In the genomic region with DNA sequence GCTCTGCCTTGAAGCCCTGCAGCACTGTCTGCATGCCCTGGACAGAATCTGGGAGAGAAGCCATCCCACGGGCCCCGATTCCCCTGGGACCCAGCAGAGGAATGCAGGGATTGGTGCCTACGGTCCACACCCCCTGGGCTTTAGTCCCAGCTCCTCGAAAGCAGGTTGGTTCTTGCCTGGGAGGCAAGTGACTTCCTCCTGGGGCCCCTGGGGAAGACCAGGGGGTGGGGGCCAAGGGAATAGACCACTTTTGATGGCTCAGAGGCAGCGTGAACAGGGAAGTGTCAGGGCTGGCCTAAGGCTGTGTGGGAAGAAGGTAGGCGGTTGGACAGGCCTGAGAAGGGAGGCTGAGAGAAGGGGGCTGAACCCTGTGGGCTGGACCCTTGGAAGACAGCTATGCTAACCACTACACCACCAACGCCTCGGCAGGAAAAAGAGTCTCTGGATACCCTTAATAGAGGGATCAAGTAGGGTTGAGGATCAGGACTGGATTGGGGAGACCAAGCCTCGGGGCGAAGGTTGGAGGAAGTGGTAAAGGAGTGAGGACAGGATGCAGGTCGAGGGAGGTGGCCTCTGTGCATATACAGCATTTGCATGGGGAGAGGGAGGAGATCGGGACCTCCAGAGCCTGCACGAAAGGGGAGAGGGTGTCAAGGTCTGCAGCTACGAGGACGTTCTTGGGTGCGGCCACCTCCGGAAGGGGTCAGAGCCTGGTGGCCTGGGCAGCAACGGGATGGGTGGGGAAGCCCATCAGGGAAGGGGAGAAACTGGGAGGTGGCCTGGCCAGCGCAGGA, we compare ENCODE assay signal across 8 cellular contexts. TPM values are rescaled to one million over a fixed set of nuclear protein-coding genes. Genes with fewer than 3 reads are reported as not detected.
DNase-seq lines count a peak whose midpoint lies in the region; TF ChIP-seq lines count a peak whose summit lies in the region.

No MANE protein-coding gene starts in this region.

- H3K4me3 ChIP-seq in HFF-Myc (replicated peaks; ENCODE audit: low read depth, low read length), result peak overlapping the region; percentile 63

- peak overlapping the region; percentile 99 for H3K4me3 Mint-ChIP-seq in endothelial cell (ENCODE audit: unreplicated experiment)

- peaks cover 21% of the 10 kb centered on the region for H3K36me3 Mint-ChIP-seq in endothelial cell (ENCODE audit: low read depth, unreplicated experiment)

- DNase-seq in DMS53 (lab: John Stamatoyannopoulos, UW) (peak; percentile 42), DMS53 treated with DMSO at 0.1 percent for 48 hours (lab: John Stamatoyannopoulos, UW; ENCODE audit: unreplicated experiment) (no peak), HFF-Myc (ENCODE audit: extremely low read depth, low read depth) (no peak), SK-N-DZ (ENCODE audit: low spot score) (peak; percentile 12), endothelial cell (ENCODE audit: low spot score) (no peak), myocyte (ENCODE audit: low read depth) (peak; percentile 75), HT-29 (ENCODE audit: low spot score) (no peak), G401 (ENCODE audit: low spot score) (no peak)

- TF ChIP-seq CTCF in HFF-Myc (IDR thresholded peaks at IDR 0.05; ENCODE audit: low read depth, low read length, missing control alignments) (no peak), endothelial cell (IDR thresholded peaks at IDR 0.05; ENCODE audit: unreplicated experiment) (no peak)

- in situ Hi-C loops in G401 (cut with HindIII; ENCODE audit: low sequenced_read_pairs), result no loop called here

- H3K27me3 Mint-ChIP-seq in endothelial cell (ENCODE audit: unreplicated experiment), result peaks cover 22% of the 10 kb centered on the region

- H3K4me1 Mint-ChIP-seq in endothelial cell (ENCODE audit: unreplicated experiment), result peaks cover 23% of the 10 kb centered on the region

- H3K27ac Mint-ChIP-seq in endothelial cell (ENCODE audit: unreplicated experiment), result peak overlapping the region; percentile 88

- no peaks in the 10 kb centered on the region for H3K9me3 Mint-ChIP-seq in endothelial cell (ENCODE audit: unreplicated experiment)

RNA-seq across cellular contexts. Expression of a gene that starts 0.8 kb away (rescaled TPM):
- polyA plus RNA-seq in SK-N-DZ (2014; cell fraction: cytosol; rRNA removed), result 17.4 and 29.8 TPM in 2 replicates
- polyA plus RNA-seq in SK-N-DZ (2014; cell fraction: nucleus; rRNA removed), result 20.5 and 30.7 TPM in 2 replicates
- total RNA-seq in endothelial cell (ENCODE audit: unreplicated experiment) (63.3 TPM), myocyte (44.7 and 49.4 TPM in 2 replicates)
- 38.3 TPM for polyA plus RNA-seq in myocyte (2012)
- 72.8 and 74.3 TPM in 2 replicates for total RNA-seq in HT-29 (2014; rRNA removed; shearing (Covaris generic))
- total RNA-seq in G401 (2014; rRNA removed; shearing (Covaris generic)), result 20.4 and 22.5 TPM in 2 replicates

RNA-seq across cellular contexts. Expression of a gene that starts 52.7 kb away (rescaled TPM):
- 66.4 and 72.3 TPM in 2 replicates for polyA plus RNA-seq in SK-N-DZ (2014; cell fraction: cytosol; rRNA removed)
- polyA plus RNA-seq in SK-N-DZ (2014; cell fraction: nucleus; rRNA removed), result 38.4 and 39.3 TPM in 2 replicates
- total RNA-seq in endothelial cell (ENCODE audit: unreplicated experiment) (112 TPM), myocyte (64.6 and 65.2 TPM in 2 replicates)
- 274 TPM for polyA plus RNA-seq in myocyte (2012)
- total RNA-seq in HT-29 (2014; rRNA removed; shearing (Covaris generic)), result 139 and 152 TPM in 2 replicates
- total RNA-seq in G401 (2014; rRNA removed; shearing (Covaris generic)), result 182 and 187 TPM in 2 replicates

Comparison
In these comparisons a context has a peak if more than half of its experiments do, and no peak if none do; other contexts are left out.
1. DNase-seq: peak in DMS53 (single experiment), SK-N-DZ (single experiment) and myocyte (single experiment); none in DMS53 treated with DMSO at 0.1 percent for 48 hours (single experiment), HFF-Myc (single experiment), endothelial cell (single experiment), HT-29 (single experiment) and G401 (single experiment).